17 cellular contexts compared by ENCODE assay signal in the genomic region with DNA sequence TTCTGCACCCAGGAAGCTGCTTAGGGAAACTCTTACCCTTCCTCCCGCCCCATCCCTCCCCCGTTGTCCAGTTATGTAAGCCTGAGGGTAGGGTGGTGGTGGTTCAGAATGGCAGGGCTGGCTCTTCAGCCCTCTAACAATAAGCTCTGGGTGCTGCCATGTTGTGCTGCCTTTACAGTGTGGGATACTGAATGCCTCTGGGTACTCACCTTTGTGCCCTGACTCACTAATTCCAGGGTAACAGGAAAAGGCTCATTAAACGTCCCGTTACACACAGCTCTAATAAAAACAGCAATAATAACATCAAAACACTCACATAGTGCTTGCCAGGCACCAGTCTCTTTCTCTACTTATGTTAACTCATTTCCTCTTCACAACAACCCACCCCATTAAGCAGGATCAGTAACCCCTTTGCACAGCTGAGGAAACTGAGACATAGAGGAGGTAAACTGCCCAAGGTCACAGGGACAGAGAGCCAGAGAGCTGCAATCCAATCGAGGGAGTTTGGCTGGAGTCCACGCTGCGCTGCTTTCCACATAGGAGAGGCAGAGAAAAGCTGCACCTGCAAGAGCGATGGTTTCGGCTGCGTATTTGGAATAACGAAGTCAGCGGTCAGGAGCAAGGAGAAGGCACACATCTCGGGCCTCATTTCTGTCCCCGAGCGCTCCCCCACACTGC. TPM values are rescaled to one million over a fixed set of nuclear protein-coding genes. Genes with fewer than 3 reads are reported as not detected.
A peak's percentile ranks its signal among the peaks of the same experiment; 100 is the strongest.
DNase-seq lines count a peak whose midpoint lies in the region; ATAC-seq and TF ChIP-seq lines count a peak whose summit lies in the region.
"Had no signal": no experiment of that assay in that cellular context is flagged by ENCODE, and none has a peak within 500 bp of the region (broad histone marks: within the 10 kb centered on the region; RNA-seq: fewer than 3 reads in every experiment).

No MANE protein-coding gene starts in this region.

- H3K9me3 Mint-ChIP-seq in osteocyte (ENCODE audit: unreplicated experiment), result peaks cover 13% of the 10 kb centered on the region
- H3K9me3 Mint-ChIP-seq: activated CD4-positive, alpha-beta T cell treated with anti-CD3 and anti-CD28 coated beads, Interleukin-2, amount 10 ng/mL, durations not matched to agents 24 days and 14 days; CD4-positive, CD25-positive, alpha-beta regulatory T cell; natural killer cell treated with Interleukin-12 subunit alpha and Interleukin-12 subunit beta and Interleukin-15 and Interleukin-18, amount 100 ng/mL, for 72 hours had no signal

- H3K36me3 ChIP-seq in heart right ventricle (no peaks in the 10 kb centered on the region), body of pancreas (replicated peaks in 1 of 2; ENCODE audit: insufficient read depth in 1 of 2, low read depth in 2 of 2) (no peaks in the 10 kb centered on the region), testis (ENCODE audit: low read depth, missing control alignments) (no peaks in the 10 kb centered on the region)

- no peaks in the 10 kb centered on the region for H3K36me3 Mint-ChIP-seq in osteocyte (ENCODE audit: unreplicated experiment)
- H3K36me3 Mint-ChIP-seq: memory B cell; natural killer cell treated with Interleukin-12 subunit alpha and Interleukin-12 subunit beta and Interleukin-15 and Interleukin-18, amount 100 ng/mL, for 72 hours had no signal

- ATAC-seq in heart right ventricle, result peak in 5 of 8 donors; percentile 32 to 44 (median 38)
- ATAC-seq in left ventricle myocardium superior, result no peak
- peak; percentile 9 for ATAC-seq in body of pancreas
- ATAC-seq: natural killer cell treated with Interleukin-12 subunit alpha and Interleukin-12 subunit beta and Interleukin-15 and Interleukin-18, amount 100 ng/mL, for 72 hours had no signal

- no peak overlapping the region for H3K27ac Mint-ChIP-seq in osteocyte (ENCODE audit: unreplicated experiment)
- H3K27ac Mint-ChIP-seq: activated CD4-positive, alpha-beta T cell treated with anti-CD3 and anti-CD28 coated beads, Interleukin-2, amount 10 ng/mL, durations not matched to agents 24 days and 14 days; activated naive CD4-positive, alpha-beta T cell treated with anti-CD3 and anti-CD28 coated beads for 36 hours; memory B cell; natural killer cell treated with Interleukin-12 subunit alpha and Interleukin-12 subunit beta and Interleukin-15 and Interleukin-18, amount 100 ng/mL, for 72 hours had no signal

- H3K4me3 ChIP-seq in heart right ventricle (no peak overlapping the region), body of pancreas (no peak overlapping the region), testis (peak overlapping the region; percentile 30 to 33)

- peaks cover 17% of the 10 kb centered on the region for H3K27me3 Mint-ChIP-seq in osteocyte (ENCODE audit: unreplicated experiment)
- H3K27me3 Mint-ChIP-seq: activated CD4-positive, alpha-beta T cell treated with anti-CD3 and anti-CD28 coated beads, Interleukin-2, amount 10 ng/mL, durations not matched to agents 24 days and 14 days; CD4-positive, CD25-positive, alpha-beta regulatory T cell; natural killer cell treated with Interleukin-12 subunit alpha and Interleukin-12 subunit beta and Interleukin-15 and Interleukin-18, amount 100 ng/mL, for 72 hours had no signal

- H3K9me3 ChIP-seq in heart right ventricle (peaks cover 0 to 14% (median 0%) of the 10 kb centered on the region in 11 donors), body of pancreas (peaks cover 0 to 6% (median 0%) of the 10 kb centered on the region in 3 donors), testis (no peaks in the 10 kb centered on the region)

- no peak overlapping the region for H3K4me3 Mint-ChIP-seq in osteocyte (ENCODE audit: unreplicated experiment)
- H3K4me3 Mint-ChIP-seq: activated CD4-positive, alpha-beta T cell treated with anti-CD3 and anti-CD28 coated beads, Interleukin-2, amount 10 ng/mL, durations not matched to agents 24 days and 14 days; activated naive CD4-positive, alpha-beta T cell treated with anti-CD3 and anti-CD28 coated beads for 36 hours; CD4-positive, CD25-positive, alpha-beta regulatory T cell; memory B cell; natural killer cell treated with Interleukin-12 subunit alpha and Interleukin-12 subunit beta and Interleukin-15 and Interleukin-18, amount 100 ng/mL, for 72 hours had no signal

- H3K4me1 Mint-ChIP-seq in osteocyte (ENCODE audit: unreplicated experiment), result peaks cover 4% of the 10 kb centered on the region
- H3K4me1 Mint-ChIP-seq: memory B cell had no signal

- 71 to 76% methylated on average over 15 of the region's 15 CpGs for WGBS in heart right ventricle, 2 donors
- WGBS in body of pancreas, 2 donors, result 66 to 71% methylated on average over 15 of the region's 15 CpGs
- 39 to 59% methylated on average over 15 of the region's 15 CpGs for WGBS in testis, 2 donors

- TF ChIP-seq CTCF in heart right ventricle (IDR thresholded peaks at IDR 0.05) (no peak), body of pancreas (IDR thresholded peaks at IDR 0.05) (no peak), testis (IDR thresholded peaks at IDR 0.05) (no peak), osteocyte (IDR thresholded peaks at IDR 0.05) (no peak)

- H3K27me3 ChIP-seq in heart right ventricle, result no peaks in the 10 kb centered on the region
- no peaks in the 10 kb centered on the region for H3K27me3 ChIP-seq in body of pancreas
- H3K27me3 ChIP-seq in testis, result no peaks in the 10 kb centered on the region

- TF ChIP-seq POLR2A in body of pancreas (IDR thresholded peaks at IDR 0.05), result no peak
- TF ChIP-seq POLR2A in testis (IDR thresholded peaks at IDR 0.05), result no peak

- no peak for DNase-seq in heart right ventricle
- DNase-seq in left ventricle myocardium superior, result no peak
- DNase-seq in body of pancreas, result no peak
- DNase-seq in kidney glomerular epithelial cell (lab: John Stamatoyannopoulos, UW), result peak; percentile 32
- DNase-seq in testis, result no peak
- DNase-seq in effector CD4-positive, alpha-beta T cell, result no peak
- no peak for DNase-seq in nucleus accumbens (lab: John Stamatoyannopoulos, UW)
- no peak for DNase-seq in osteocyte (ENCODE audit: extremely low spot score, unreplicated experiment)
- DNase-seq: activated CD4-positive, alpha-beta T cell treated with anti-CD3 and anti-CD28 coated beads, Interleukin-2, amount 10 ng/mL, durations not matched to agents 24 days and 14 days; activated naive CD4-positive, alpha-beta T cell treated with anti-CD3 and anti-CD28 coated beads for 36 hours; CD4-positive, CD25-positive, alpha-beta regulatory T cell; NCI-H1417 treated with DMSO at 0.1 percent for 48 hours; retina; SHP77 treated with DMSO at 0.1 percent for 48 hours; T-helper 9 cell had no signal

- H3K27ac ChIP-seq in heart right ventricle, result peak overlapping the region in 5 of 10 donors; percentile 47 to 89 (median 78)
- peak overlapping the region in 1 of 4 donors; percentile 17 for H3K27ac ChIP-seq in body of pancreas
- no peak overlapping the region for H3K27ac ChIP-seq in testis

- intact Hi-C loops in heart right ventricle (cut with DNase I) (loop anchor here in 3 of 10 donors (2.0 to 5.0 kb wide), 2 partner anchors 39 to 41 kb away; partner anchors contain the start of gene CLDN5 (in 1 of the 3)), left ventricle myocardium superior (cut with micrococcal nuclease) (no loop called here), body of pancreas (cut with DNase I) (no loop called here), testis (cut with DNase I; ENCODE audit: low total_unique reads) (no loop called here)

- H3K4me1 ChIP-seq in heart right ventricle, result peaks cover 3 to 41% (median 19%) of the 10 kb centered on the region in 9 donors
- H3K4me1 ChIP-seq in body of pancreas, result no peaks in the 10 kb centered on the region
- H3K4me1 ChIP-seq in testis, result no peaks in the 10 kb centered on the region

RNA-seq across cellular contexts. Expression of gene CLDN5, which starts 41.9 kb away (rescaled TPM):
- 10 to 100 TPM; 19.8 to 72.7 (median 35.6) TPM for total RNA-seq in heart right ventricle
- polyA plus RNA-seq in heart right ventricle, result 100 to 1,000 TPM in 1 of 2 donors, 10 to 100 TPM in 1; 77.3 to 102 TPM
- 25.5 TPM for total RNA-seq in left ventricle myocardium superior
- total RNA-seq in body of pancreas, result 10 to 100 TPM; 36.9 to 80.4 TPM
- total RNA-seq in testis, result 10 to 100 TPM; 29.2 to 42.0 TPM
- 10.4 TPM for polyA plus RNA-seq in testis (ENCODE audit: insufficient read depth, low read depth, low replicate concordance)
- not detected in 2 replicates for total RNA-seq in osteocyte
- total RNA-seq: natural killer cell treated with Interleukin-12 subunit alpha and Interleukin-12 subunit beta and Interleukin-15 and Interleukin-18, amount 100 ng/mL, for 72 hours had no signal

Comparison
In these comparisons a context has a peak if more than half of its experiments do, and no peak if none do; other contexts are left out.
1. H3K4me3 ChIP-seq: peak in testis (2 of 2); none in heart right ventricle (0 of 10) and body of pancreas (0 of 2).
2. RNA of gene CLDN5, which starts 41.9 kb away (total RNA-seq): 36.9 to 80.4 TPM in body of pancreas, 29.2 to 42.0 TPM in testis, 19.8 to 72.7 TPM in heart right ventricle and 25.5 TPM in left ventricle myocardium superior (single experiment); not detected in osteocyte; every median in the first group is over 10 times any median in the second.